ENCODE assay signal across 6 cellular contexts in genomic region chr9:137239541-137240200, GRCh38. TPM values are rescaled to one million over a fixed set of nuclear protein-coding genes. Genes with fewer than 3 reads are reported as not detected.
DNase-seq lines count a peak whose midpoint lies in the region; ATAC-seq and TF ChIP-seq lines count a peak whose summit lies in the region.
"Not testable (repeated sequence)": the region's sequence is repeated elsewhere in the genome, so short reads cannot be mapped to it uniquely, and the experiment has no call there.

No MANE protein-coding gene starts in this region.

- peak overlapping the region; percentile 97 for H3K4me2 ChIP-seq in SK-N-SH

- H2AFZ ChIP-seq in SK-N-SH (ENCODE audit: low read depth), result not testable (repeated sequence)

- H3K79me2 ChIP-seq in SK-N-SH (ENCODE audit: insufficient read depth), result peaks cover 55% of the 10 kb centered on the region

- TF ChIP-seq RAD21 in SK-N-SH (IDR thresholded peaks at IDR 0.05; ENCODE audit: low read length), result not testable (repeated sequence)

- H3K27ac ChIP-seq in SK-N-SH (ENCODE audit: low read depth in 2 of 2, low read length in 1 of 2) (peak overlapping the region; percentile 95 to 98), heart left ventricle (peak overlapping the region in 11 of 12 donors; percentile 91 to 100 (median 99)), thyroid gland (peak overlapping the region; percentile 91 to 97 (median 94))

- H3K27me3 ChIP-seq in SK-N-SH (ENCODE audit: insufficient read depth); heart left ventricle; thyroid gland: not testable (repeated sequence)

- H4K20me1 ChIP-seq in SK-N-SH (ENCODE audit: insufficient read depth), result peaks cover 29% of the 10 kb centered on the region

- not testable (repeated sequence) for H3K9me2 ChIP-seq in SK-N-SH

- H3K9ac ChIP-seq in SK-N-SH, result peak overlapping the region; percentile 94

- ATAC-seq in heart left ventricle, result not testable (repeated sequence)

- H3K27ac Mint-ChIP-seq in brain, result peak overlapping the region; percentile 51 to 92 (median 67)
- H3K27ac Mint-ChIP-seq in nephron progenitor cell, result peak overlapping the region; percentile 93

- not testable (repeated sequence) for H3K27me3 Mint-ChIP-seq in brain; nephron progenitor cell (ENCODE audit: low read depth, poor library complexity)

- H3K4me1 Mint-ChIP-seq in brain, result peaks cover 49% of the 10 kb centered on the region
- H3K4me1 Mint-ChIP-seq in nephron progenitor cell, result peaks cover 58% of the 10 kb centered on the region

- not testable (repeated sequence) for H3K9me3 Mint-ChIP-seq in brain, nephron progenitor cell

- H3K4me1 ChIP-seq in SK-N-SH (ENCODE audit: control insufficient read depth in 1 of 2, insufficient read depth in 2 of 2, low read depth in 1 of 2, low read length in 1 of 2) (peaks cover 17 to 37% of the 10 kb centered on the region in 2 experiments; a peak in 2 of 4 replicates), heart left ventricle (peaks cover 0 to 76% (median 52%) of the 10 kb centered on the region in 12 donors), thyroid gland (peaks cover 22 to 55% of the 10 kb centered on the region in 2 donors)

- H3K4me3 ChIP-seq in GM12864 (ENCODE audit: low read depth, low read length) (peak overlapping the region; percentile 76), SK-N-SH (ENCODE audit: low read depth in 2 of 2, low read length in 1 of 2) (peak overlapping the region; percentile 57 to 71), heart left ventricle (peak overlapping the region; percentile 54 to 97 (median 66)), thyroid gland (replicated peaks in 1 of 3) (peak overlapping the region; percentile 32 to 66 (median 48))

- TF ChIP-seq CTCF in GM12864 (IDR thresholded peaks at IDR 0.05; ENCODE audit: low read depth, low read length, missing control alignments); SK-N-SH (IDR thresholded peaks at IDR 0.05); brain (conservative IDR thresholded peaks at IDR 0.05); heart left ventricle (IDR thresholded peaks at IDR 0.05); nephron progenitor cell (IDR thresholded peaks at IDR 0.05); thyroid gland (IDR thresholded peaks at IDR 0.05): not testable (repeated sequence)

- H3K36me3 ChIP-seq in SK-N-SH (replicated peaks in 1 of 2; ENCODE audit: control insufficient read depth in 1 of 2, insufficient read depth in 2 of 2, low read length in 1 of 2) (peaks cover 13 to 20% of the 10 kb centered on the region in 2 experiments), heart left ventricle (peaks cover 0 to 24% (median 18%) of the 10 kb centered on the region in 9 donors), thyroid gland (peaks cover 16 to 18% of the 10 kb centered on the region in 2 donors)

- H3K4me3 Mint-ChIP-seq in brain (peak overlapping the region; percentile 81 to 87 (median 82)), nephron progenitor cell (peak overlapping the region; percentile 81)

- peaks cover 19% of the 10 kb centered on the region for H3F3A ChIP-seq in SK-N-SH (replicated peaks; ENCODE audit: insufficient read depth)

- POLR2A ChIA-PET in SK-N-SH (lab: Yijun Ruan, JAX), result interaction anchor here (1.2 to 6.4 kb wide), 6 partner anchors 16 to 153 kb away, joined by 4 to 83 read pairs (median 14); partner anchors contain the start of genes ANAPC2, CYSRT1, MAN1B1 and NELFB

- CTCF ChIA-PET in SK-N-SH (lab: Yijun Ruan, JAX), result interaction anchor here (1.1 to 3.8 kb wide), 13 partner anchors 11 to 210 kb away, joined by 3 to 33 read pairs (median 4); partner anchors contain the start of genes NELFB, NPDC1, NRARP and RNF224

- H3K36me3 Mint-ChIP-seq in brain (peaks cover 16% of the 10 kb centered on the region), nephron progenitor cell (ENCODE audit: low read depth) (peaks cover 15% of the 10 kb centered on the region)

- 55% methylated on average over 27 of the region's 27 CpGs for WGBS in SK-N-SH (ENCODE audit: low lambda C conversion rate)
- 60 to 64% (median 61%) methylated on average over 27 of the region's 27 CpGs for WGBS in heart left ventricle, 4 donors
- 51 to 53% methylated on average over 27 of the region's 27 CpGs for WGBS in thyroid gland, 2 donors

- not testable (repeated sequence) for H3K9me3 ChIP-seq in SK-N-SH, heart left ventricle, thyroid gland

- intact Hi-C loops in heart left ventricle (cut with DNase I), result loop anchor here in 4 of 10 donors (2.0 to 10.0 kb wide), 3 partner anchors 37 to 455 kb away; partner anchors contain the start of gene TOR4A (in 2 of the 4)
- intact Hi-C loops in thyroid gland (cut with DNase I), result not testable (repeated sequence)

- DNase-seq in GM12864 (ENCODE audit: low read depth); SK-N-SH; heart left ventricle; nephron progenitor cell; thyroid gland: not testable (repeated sequence)

- not testable (repeated sequence) for TF ChIP-seq POLR2A in heart left ventricle (IDR thresholded peaks at IDR 0.05); thyroid gland (IDR thresholded peaks at IDR 0.05)

- not testable (repeated sequence) for TF ChIP-seq EP300 in SK-N-SH (IDR thresholded peaks at IDR 0.05; ENCODE audit: borderline replicate concordance in 1 of 2, low read depth in 1 of 2, low read length in 1 of 2)

RNA-seq across cellular contexts. Expression of gene TUBB4B, which starts 1.4 kb away (rescaled TPM):
- polyA plus RNA-seq in SK-N-SH (2012; rRNA removed), result 415 and 508 TPM in 2 replicates
- 249 and 391 TPM in 2 replicates for polyA plus RNA-seq in SK-N-SH (2012; cell fraction: cytosol; rRNA removed)
- 385 and 387 TPM in 2 replicates for polyA plus RNA-seq in SK-N-SH (2012; cell fraction: nucleus; rRNA removed)
- polyA plus RNA-seq in brain (ENCODE audit: insufficient read depth, low read depth, low replicate concordance), result 1,134 TPM
- total RNA-seq in heart left ventricle, result 100 to 1,000 TPM; 244 to 769 (median 456) TPM
- 100 to 1,000 TPM; 705 to 900 TPM for polyA plus RNA-seq in heart left ventricle
- total RNA-seq in thyroid gland, result 100 to 1,000 TPM; 181 to 757 (median 487) TPM

RNA-seq across cellular contexts. Expression of gene SLC34A3, which starts 9.0 kb away (rescaled TPM):
- polyA plus RNA-seq in SK-N-SH (2012; rRNA removed) (0.06 TPM in 1 of 2 replicates, not detected in the other), brain (ENCODE audit: insufficient read depth, low read depth, low replicate concordance) (not detected), heart left ventricle (not detected)
- polyA plus RNA-seq in SK-N-SH (2012; cell fraction: cytosol; rRNA removed), result 0.01 TPM in 2 replicates
- polyA plus RNA-seq in SK-N-SH (2012; cell fraction: nucleus; rRNA removed), result 0.07 and 0.18 TPM in 2 replicates
- total RNA-seq in heart left ventricle (not detected), thyroid gland (under 1 TPM in 1 of 4 donors, not detected in 3; 0.33 TPM)

RNA-seq across cellular contexts. Expression of gene STPG3, which starts 11.4 kb away (rescaled TPM):
- not detected in 2 replicates for polyA plus RNA-seq in SK-N-SH (2012; rRNA removed)
- polyA plus RNA-seq in SK-N-SH (2012; cell fraction: cytosol; rRNA removed), result not detected in 2 replicates
- not detected in 2 replicates for polyA plus RNA-seq in SK-N-SH (2012; cell fraction: nucleus; rRNA removed)
- not detected for polyA plus RNA-seq in brain (ENCODE audit: insufficient read depth, low read depth, low replicate concordance)
- total RNA-seq in heart left ventricle, result under 1 TPM in 2 of 9 donors, not detected in 7; 0.23 to 0.31 TPM
- polyA plus RNA-seq in heart left ventricle, result under 1 TPM in 1 of 2 donors, not detected in 1; 0.61 TPM
- total RNA-seq in thyroid gland, result not detected

RNA-seq across cellular contexts. Expression of gene RNF224, which starts 12.4 kb away (rescaled TPM):
- polyA plus RNA-seq in SK-N-SH (2012; rRNA removed) (0.03 and 0.08 TPM in 2 replicates), brain (ENCODE audit: insufficient read depth, low read depth, low replicate concordance) (not detected), heart left ventricle (not detected)
- 0.01 TPM in 1 of 2 replicates, not detected in the other for polyA plus RNA-seq in SK-N-SH (2012; cell fraction: cytosol; rRNA removed)
- polyA plus RNA-seq in SK-N-SH (2012; cell fraction: nucleus; rRNA removed), result 0.15 and 0.27 TPM in 2 replicates
- total RNA-seq in heart left ventricle (not detected), thyroid gland (under 1 TPM in 2 of 4 donors, not detected in 2; 0.33 to 0.81 TPM)

RNA-seq across cellular contexts. Expression of gene CYSRT1, which starts 14.7 kb away (rescaled TPM):
- polyA plus RNA-seq in SK-N-SH (2012; rRNA removed) (2.1 and 2.2 TPM in 2 replicates), brain (ENCODE audit: insufficient read depth, low read depth, low replicate concordance) (0.93 TPM), heart left ventricle (under 1 TPM; 0.14 to 0.27 TPM)
- 1.1 and 1.4 TPM in 2 replicates for polyA plus RNA-seq in SK-N-SH (2012; cell fraction: cytosol; rRNA removed)
- 2.7 TPM in 2 replicates for polyA plus RNA-seq in SK-N-SH (2012; cell fraction: nucleus; rRNA removed)
- total RNA-seq in heart left ventricle (under 1 TPM in 6 of 9 donors, not detected in 3; 0.22 to 0.61 (median 0.29) TPM), thyroid gland (1 to 10 TPM in 2 of 4 donors, under 1 TPM in 1, not detected in 1; 0.94 to 2.3 (median 1.3) TPM)
